Comparison of ENCODE assay signal across 23 cellular contexts in the genomic region with DNA sequence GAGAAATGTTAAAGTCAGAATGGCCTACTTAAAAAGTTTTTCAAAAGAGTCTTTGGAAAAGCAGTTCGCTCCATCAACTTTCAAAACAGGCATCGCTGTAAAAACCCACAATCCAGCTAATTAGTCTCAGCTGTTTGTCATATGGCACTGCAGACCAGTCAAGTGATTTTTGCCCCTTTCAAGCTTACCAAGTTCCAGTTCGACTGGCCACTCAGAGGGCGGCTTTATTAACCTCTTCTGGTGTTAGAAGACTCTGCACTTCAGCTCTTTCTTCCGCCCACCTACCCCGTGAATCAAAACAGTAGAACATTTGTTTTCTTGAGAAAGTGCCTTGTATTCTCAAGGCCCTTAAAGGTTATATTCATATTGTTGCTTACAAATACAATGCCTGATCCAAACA. TPM values are rescaled to one million over a fixed set of nuclear protein-coding genes. Genes with fewer than 3 reads are reported as not detected.
A peak's percentile ranks its signal among the peaks of the same experiment; 100 is the strongest.
DNase-seq lines count a peak whose midpoint lies in the region; ATAC-seq and TF ChIP-seq lines count a peak whose summit lies in the region.
"Had no signal": no experiment of that assay in that cellular context is flagged by ENCODE, and none has a peak within 500 bp of the region (broad histone marks: within the 10 kb centered on the region; RNA-seq: fewer than 3 reads in every experiment).

No MANE protein-coding gene starts in this region.

- DNase-seq in CD14-positive monocyte (ENCODE audit: low spot score) (no peak), COLO829 (ENCODE audit: low spot score) (peak; percentile 32), mesothelial cell of epicardium (ENCODE audit: low spot score in 2 of 2, unreplicated experiment in 2 of 2) (no peak), NCI-H524 (lab: John Stamatoyannopoulos, UW) (no peak), kidney glomerular epithelial cell (lab: John Stamatoyannopoulos, UW) (no peak), PC-3 (no peak), hepatic stellate cell (ENCODE audit: low spot score) (no peak)
- DNase-seq: activated CD8-positive, alpha-beta memory T cell treated with anti-CD3 and anti-CD28 coated beads for 24 hours; DMS79; heart left ventricle; left lung; NCI-H1417; NCI-H510A treated with DMSO at 0.1 percent for 48 hours; Peyer's patch; stimulated activated CD4-positive, alpha-beta T cell treated with anti-CD3 and anti-CD28 coated beads, Interleukin-1b, Interleukin-23, amount 100 ng/mL, for 48 hours had no signal

- peaks cover 79% of the 10 kb centered on the region for H3K4me1 Mint-ChIP-seq in CD14-positive monocyte
- peaks cover 82% of the 10 kb centered on the region for H3K4me1 Mint-ChIP-seq in activated naive CD8-positive, alpha-beta T cell (ENCODE audit: low read depth)
- peaks cover 37% of the 10 kb centered on the region for H3K4me1 Mint-ChIP-seq in mesothelial cell of epicardium
- H3K4me1 Mint-ChIP-seq: WTC11 had no signal

- H3K36me3 Mint-ChIP-seq in CD14-positive monocyte (peaks cover 50 to 61% of the 10 kb centered on the region in 2 donors), mesothelial cell of epicardium (peaks cover 7% of the 10 kb centered on the region)
- peaks cover 30% of the 10 kb centered on the region for H3K36me3 Mint-ChIP-seq in activated naive CD8-positive, alpha-beta T cell
- H3K36me3 Mint-ChIP-seq: WTC11 had no signal

- H3K27ac Mint-ChIP-seq in CD14-positive monocyte = peak overlapping the region; percentile 35 to 97 (median 81)
- peak overlapping the region; percentile 90 for H3K27ac Mint-ChIP-seq in activated naive CD8-positive, alpha-beta T cell
- peak overlapping the region; percentile 21 for H3K27ac Mint-ChIP-seq in mesothelial cell of epicardium
- H3K27ac Mint-ChIP-seq: neural progenitor cell, WTC11 had no signal

- no peak overlapping the region for H3K27ac ChIP-seq in PC-3 (ENCODE audit: low read length)
- H3K27ac ChIP-seq: coronary artery, heart left ventricle, left lung, neural progenitor cell, prostate gland, SJSA1 had no signal

- H4K20me1 ChIP-seq in PC-3 (ENCODE audit: low read length) = no peaks in the 10 kb centered on the region

- TF ChIP-seq CTCF in CD14-positive monocyte (IDR thresholded peaks at IDR 0.05) (no peak), mesothelial cell of epicardium (IDR thresholded peaks at IDR 0.05; ENCODE audit: unreplicated experiment) (no peak), PC-3 (conservative IDR thresholded peaks at IDR 0.05; ENCODE audit: low read depth, low read length) (no peak)

- intact Hi-C loops in CD14-positive monocyte (cut with micrococcal nuclease) = no loop called here
- intact Hi-C loops in PC-3 (cut with micrococcal nuclease) = no loop called here

- no peaks in the 10 kb centered on the region for H3K27me3 ChIP-seq in PC-3 (ENCODE audit: low read length)
- H3K27me3 ChIP-seq: heart left ventricle, left lung, neural progenitor cell, Peyer's patch, SJSA1 had no signal

- H3K4me2 ChIP-seq in PC-3 (ENCODE audit: low read length) = no peak overlapping the region
- H3K4me2 ChIP-seq: neural progenitor cell had no signal

- no peaks in the 10 kb centered on the region for H3K9me3 ChIP-seq in PC-3 (ENCODE audit: low read length)
- H3K9me3 ChIP-seq: heart left ventricle, left lung, Peyer's patch, prostate gland, SJSA1 had no signal

- H3K79me2 ChIP-seq in PC-3 (ENCODE audit: low read length) = no peaks in the 10 kb centered on the region

- H3K27me3 Mint-ChIP-seq in CD14-positive monocyte (ENCODE audit: low read depth in 3 of 3) = no peaks in the 10 kb centered on the region
- no peaks in the 10 kb centered on the region for H3K27me3 Mint-ChIP-seq in activated naive CD8-positive, alpha-beta T cell
- H3K27me3 Mint-ChIP-seq in mesothelial cell of epicardium (ENCODE audit: low read depth) = no peaks in the 10 kb centered on the region
- H3K27me3 Mint-ChIP-seq: IgD-negative memory B cell; stimulated activated memory B cell treated with anti-CD40 and anti-IgM and Interleukin-4, amounts not matched to agents 10 μg/mL and 1 μg/mL and 100 μg/mL, for 72 hours had no signal

- peaks cover 0 to 2% (median 0%) of the 10 kb centered on the region in 7 donors for H3K9me3 Mint-ChIP-seq in CD14-positive monocyte
- no peaks in the 10 kb centered on the region for H3K9me3 Mint-ChIP-seq in activated naive CD8-positive, alpha-beta T cell (ENCODE audit: low read depth)
- peaks cover 5% of the 10 kb centered on the region for H3K9me3 Mint-ChIP-seq in mesothelial cell of epicardium
- H3K9me3 Mint-ChIP-seq: IgD-negative memory B cell; stimulated activated memory B cell treated with anti-CD40 and anti-IgM and Interleukin-4, amounts not matched to agents 10 μg/mL and 1 μg/mL and 100 μg/mL, for 72 hours had no signal

- no peaks in the 10 kb centered on the region for H3K36me3 ChIP-seq in PC-3 (ENCODE audit: low read depth, low read length)
- H3K36me3 ChIP-seq: neural progenitor cell, Peyer's patch, prostate gland, SJSA1 had no signal

- ATAC-seq in PC-3 = no peak
- ATAC-seq: heart left ventricle; left lung; stimulated activated memory B cell treated with anti-CD40 and anti-IgM and Interleukin-4, amounts not matched to agents 10 μg/mL and 1 μg/mL and 100 μg/mL, for 72 hours; WTC11 had no signal

- H3K4me3 Mint-ChIP-seq in CD14-positive monocyte (no peak overlapping the region), mesothelial cell of epicardium (no peak overlapping the region)
- H3K4me3 Mint-ChIP-seq in activated naive CD8-positive, alpha-beta T cell = peak overlapping the region; percentile 25
- H3K4me3 Mint-ChIP-seq: IgD-negative memory B cell; neural progenitor cell; stimulated activated memory B cell treated with anti-CD40 and anti-IgM and Interleukin-4, amounts not matched to agents 10 μg/mL and 1 μg/mL and 100 μg/mL, for 72 hours; WTC11 had no signal

- POLR2A ChIA-PET in PC-3 (lab: Charles Lee; ENCODE audit: unreplicated experiment) = no interaction called here

- H2AFZ ChIP-seq in PC-3 (ENCODE audit: low read length) = no peak overlapping the region
- H2AFZ ChIP-seq: neural progenitor cell had no signal

- no peak overlapping the region for H3K4me3 ChIP-seq in PC-3 (ENCODE audit: low read length)
- H3K4me3 ChIP-seq: coronary artery, heart left ventricle, left lung, neural progenitor cell, Peyer's patch, prostate gland, SJSA1 had no signal

- H3F3A ChIP-seq in PC-3 (ENCODE audit: low read length, unreplicated experiment) = no peaks in the 10 kb centered on the region

- CTCF ChIA-PET in PC-3 (lab: Charles Lee) = no interaction called here

- H3K4me1 ChIP-seq in PC-3 (ENCODE audit: insufficient read depth, low read length) = no peaks in the 10 kb centered on the region
- H3K4me1 ChIP-seq: neural progenitor cell, prostate gland had no signal

- H3K9ac ChIP-seq in PC-3 (ENCODE audit: low read length) = no peak overlapping the region
- H3K9ac ChIP-seq: neural progenitor cell had no signal

- no peaks in the 10 kb centered on the region for H3K9me2 ChIP-seq in PC-3 (replicated peaks; ENCODE audit: low read length)

- no TSS peak for BruUV-seq in PC-3 (replicated peaks; lab: Mats Ljungman, UMichigan)

RNA-seq across cellular contexts. Expression of gene RAB27A, which starts 19.3 kb away (rescaled TPM):
- polyA plus RNA-seq in CD14-positive monocyte = 100 to 1,000 TPM; 135 to 159 TPM
- total RNA-seq in mesothelial cell of epicardium (9.5 to 13.1 TPM (median 12.1 TPM) in 3 replicates), PC-3 (2014; rRNA removed) (6.3 and 9.4 TPM in 2 replicates)

RNA-seq across cellular contexts. Expression of gene PIGBOS1, which starts 48.6 kb away (rescaled TPM):
- 10 to 100 TPM; 67.3 to 69.7 TPM for polyA plus RNA-seq in CD14-positive monocyte
- total RNA-seq in mesothelial cell of epicardium (11.8 to 19.7 TPM (median 15.5 TPM) in 3 replicates), PC-3 (2014; rRNA removed) (8.4 and 8.6 TPM in 2 replicates)

RNA-seq across cellular contexts. Expression of gene PIGB, which starts 48.7 kb away (rescaled TPM):
- 10 to 100 TPM; 15.3 to 16.8 TPM for polyA plus RNA-seq in CD14-positive monocyte
- total RNA-seq in mesothelial cell of epicardium = 14.4 to 19.3 TPM (median 15.4 TPM) in 3 replicates
- 10.9 and 15.3 TPM in 2 replicates for total RNA-seq in PC-3 (2014; rRNA removed)

Comparison
In these comparisons a context has a peak if more than half of its experiments do, and no peak if none do; other contexts are left out.
1. H3K27ac Mint-ChIP-seq: peak in every context shown above with its lines; median percentile 90 in activated naive CD8-positive, alpha-beta T cell; 81 in CD14-positive monocyte; 21 in mesothelial cell of epicardium.